ENCODE assay signal across 15 cellular contexts in the genomic region with DNA sequence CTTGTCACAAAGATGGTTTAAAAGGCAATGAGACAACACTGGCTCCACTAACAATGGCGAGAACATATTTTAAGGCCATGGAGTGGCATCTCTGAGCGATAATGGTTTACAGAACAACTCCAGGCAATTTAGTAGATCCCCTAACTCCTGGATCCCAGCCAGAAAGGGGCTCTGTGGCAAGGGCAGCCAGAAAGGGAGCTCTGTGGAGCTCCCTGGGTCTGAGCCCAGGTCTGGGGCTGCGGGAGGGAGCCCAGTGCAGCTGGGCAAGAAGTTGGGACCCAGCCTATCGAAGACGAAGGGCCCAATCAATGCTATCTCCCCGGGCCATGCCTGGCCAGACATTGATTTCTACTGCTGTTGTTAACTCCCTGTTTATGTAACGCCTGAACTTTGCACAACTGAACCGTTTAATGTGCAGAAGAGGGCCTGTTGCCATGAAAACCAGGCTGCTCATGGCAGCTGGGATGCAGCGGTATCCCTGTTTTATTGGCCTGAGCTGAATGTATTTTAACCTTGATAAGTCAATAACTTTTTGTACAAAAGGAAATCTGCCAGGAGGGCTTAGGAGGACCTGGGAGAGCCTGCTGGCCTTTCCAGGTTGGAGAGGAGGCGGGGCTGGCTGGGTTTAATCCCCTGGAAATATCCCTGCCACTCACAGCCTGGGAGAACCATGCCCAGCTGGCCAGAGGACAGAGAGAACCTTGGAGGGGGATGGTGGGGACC. TPM values are rescaled to one million over a fixed set of nuclear protein-coding genes. Genes with fewer than 3 reads are reported as not detected.
DNase-seq lines count a peak whose midpoint lies in the region; ATAC-seq and TF ChIP-seq lines count a peak whose summit lies in the region.
"Had no signal": no experiment of that assay in that cellular context is flagged by ENCODE, and none has a peak within 500 bp of the region (broad histone marks: within the 10 kb centered on the region; RNA-seq: fewer than 3 reads in every experiment).

No MANE protein-coding gene starts in this region.

- no peaks in the 10 kb centered on the region for H3K9me3 ChIP-seq in cardiac muscle cell (ENCODE audit: low read depth)
- H3K9me3 ChIP-seq: lower lobe of right lung had no signal

- H3K4me3 Mint-ChIP-seq in T-cell = no peak overlapping the region
- no peak overlapping the region for H3K4me3 Mint-ChIP-seq in activated naive CD8-positive, alpha-beta T cell treated with anti-CD3 and anti-CD28 coated beads for 36 hours
- H3K4me3 Mint-ChIP-seq: activated CD4-positive, alpha-beta memory T cell treated with anti-CD3 and anti-CD28 coated beads, Interleukin-2, amount 10 ng/mL, durations not matched to agents 7 days and 5 days; dendritic cell treated with granulocyte-macrophage colony-stimulating factor and Interleukin-4, amounts not matched to agents 40 ng/mL and 50 ng/mL, for 4 days had no signal

- H3K4me1 Mint-ChIP-seq in T-cell = no peaks in the 10 kb centered on the region
- H3K4me1 Mint-ChIP-seq in activated naive CD8-positive, alpha-beta T cell treated with anti-CD3 and anti-CD28 coated beads for 36 hours = no peaks in the 10 kb centered on the region
- H3K4me1 Mint-ChIP-seq: activated CD4-positive, alpha-beta memory T cell treated with anti-CD3 and anti-CD28 coated beads, Interleukin-2, amount 10 ng/mL, durations not matched to agents 7 days and 5 days had no signal

- no peaks in the 10 kb centered on the region for H3K36me3 ChIP-seq in cardiac muscle cell
- H3K36me3 ChIP-seq: lower lobe of right lung had no signal

- no peak for ATAC-seq in left ventricle myocardium superior
- ATAC-seq in T-cell (replicated peaks in 1 of 4) = no peak
- ATAC-seq in GM19324 (IDR thresholded peaks at IDR 0.05; ENCODE audit: low FRiP score, unreplicated experiment) = no peak
- no peak for ATAC-seq in stimulated activated naive CD8-positive, alpha-beta T cell treated with anti-CD3 and anti-CD28 coated beads, Interleukin-15, Interleukin-2, amounts not matched to agents 100 U/mL and 50 U/mL, for 24 hours
- ATAC-seq: lower lobe of right lung had no signal

- CTCF ChIA-PET in T-cell (lab: Charles Lee) = no interaction called here

- H3K9me3 Mint-ChIP-seq in T-cell = no peaks in the 10 kb centered on the region
- no peaks in the 10 kb centered on the region for H3K9me3 Mint-ChIP-seq in activated naive CD8-positive, alpha-beta T cell treated with anti-CD3 and anti-CD28 coated beads for 36 hours
- H3K9me3 Mint-ChIP-seq: activated CD4-positive, alpha-beta memory T cell treated with anti-CD3 and anti-CD28 coated beads, Interleukin-2, amount 10 ng/mL, durations not matched to agents 7 days and 5 days; dendritic cell treated with granulocyte-macrophage colony-stimulating factor and Interleukin-4, amounts not matched to agents 40 ng/mL and 50 ng/mL, for 4 days had no signal

- intact Hi-C loops in left ventricle myocardium superior (cut with micrococcal nuclease) = no loop called here

- no peak overlapping the region for H3K4me3 ChIP-seq in cardiac muscle cell
- H3K4me3 ChIP-seq: lower lobe of right lung had no signal

- TF ChIP-seq CTCF in cardiac muscle cell (IDR thresholded peaks at IDR 0.05; ENCODE audit: low read depth, low read length) = no peak

- POLR2A ChIA-PET in T-cell (lab: Charles Lee) = no interaction called here

- DNase-seq in cardiac muscle cell (ENCODE audit: low read depth in 1 of 2, low spot score in 1 of 2) = no peak
- DNase-seq in left ventricle myocardium superior = no peak
- DNase-seq in NCI-H82 treated with DMSO at 0.1 percent for 48 hours (lab: John Stamatoyannopoulos, UW; ENCODE audit: unreplicated experiment) = peak; percentile 56
- DNase-seq in left kidney (ENCODE audit: low read depth, low spot score) = peak; percentile 60
- no peak for DNase-seq in T-cell
- DNase-seq in activated naive CD8-positive, alpha-beta T cell treated with anti-CD3 and anti-CD28 coated beads for 36 hours = no peak
- no peak for DNase-seq in stimulated activated naive CD8-positive, alpha-beta T cell treated with anti-CD3 and anti-CD28 coated beads, Interleukin-15, Interleukin-2, amounts not matched to agents 100 U/mL and 50 U/mL, for 24 hours
- DNase-seq: activated CD4-positive, alpha-beta memory T cell treated with anti-CD3 and anti-CD28 coated beads, Interleukin-2, amount 10 ng/mL, durations not matched to agents 7 days and 5 days; aorta; Calu3; lower lobe of right lung; Right ventricle myocardium superior had no signal

- peaks cover 23 to 29% of the 10 kb centered on the region in 2 donors for H3K27me3 Mint-ChIP-seq in T-cell
- H3K27me3 Mint-ChIP-seq in activated naive CD8-positive, alpha-beta T cell treated with anti-CD3 and anti-CD28 coated beads for 36 hours = peaks cover 37% of the 10 kb centered on the region

- H3K27ac ChIP-seq in cardiac muscle cell = peak overlapping the region; percentile 1
- H3K27ac ChIP-seq: HL-60, lower lobe of right lung had no signal

- H3K27me3 ChIP-seq in cardiac muscle cell = no peaks in the 10 kb centered on the region

- no peaks in the 10 kb centered on the region for H3K36me3 Mint-ChIP-seq in T-cell
- H3K36me3 Mint-ChIP-seq in activated naive CD8-positive, alpha-beta T cell treated with anti-CD3 and anti-CD28 coated beads for 36 hours = no peaks in the 10 kb centered on the region

- no peak overlapping the region for H3K27ac Mint-ChIP-seq in T-cell
- no peak overlapping the region for H3K27ac Mint-ChIP-seq in activated naive CD8-positive, alpha-beta T cell treated with anti-CD3 and anti-CD28 coated beads for 36 hours
- H3K27ac Mint-ChIP-seq: activated CD4-positive, alpha-beta memory T cell treated with anti-CD3 and anti-CD28 coated beads, Interleukin-2, amount 10 ng/mL, durations not matched to agents 7 days and 5 days; dendritic cell treated with granulocyte-macrophage colony-stimulating factor and Interleukin-4, amounts not matched to agents 40 ng/mL and 50 ng/mL, for 4 days had no signal

- H3K4me1 ChIP-seq in cardiac muscle cell (ENCODE audit: low read depth) = peaks cover 10% of the 10 kb centered on the region

RNA-seq across cellular contexts. Expression of a gene that starts 6.7 kb away (rescaled TPM):
- total RNA-seq in cardiac muscle cell = 35.5 and 42.9 TPM in 2 replicates
- polyA plus RNA-seq in cardiac muscle cell = 25.4 and 42.1 TPM in 2 replicates
- 25.7 TPM for total RNA-seq in left ventricle myocardium superior
- 1 to 10 TPM in 4 of 5 donors, under 1 TPM in 1; 0.95 to 4.2 (median 1.6) TPM for total RNA-seq in T-cell
- total RNA-seq in activated naive CD8-positive, alpha-beta T cell treated with anti-CD3 and anti-CD28 coated beads for 36 hours = 1 to 10 TPM; 1.1 to 1.8 TPM

Comparison
In these comparisons a context has a peak if more than half of its experiments do, and no peak if none do; other contexts are left out.
1. DNase-seq: peak in NCI-H82 treated with DMSO at 0.1 percent for 48 hours (single experiment) and left kidney (single experiment); none in cardiac muscle cell (0 of 2), left ventricle myocardium superior (single experiment), T-cell (0 of 34), activated naive CD8-positive, alpha-beta T cell treated with anti-CD3 and anti-CD28 coated beads for 36 hours (single experiment) and stimulated activated naive CD8-positive, alpha-beta T cell treated with anti-CD3 and anti-CD28 coated beads, Interleukin-15, Interleukin-2, amounts not matched to agents 100 U/mL and 50 U/mL, for 24 hours (single experiment).